Comparison of ENCODE assay signal across 21 cellular contexts in the genomic region with DNA sequence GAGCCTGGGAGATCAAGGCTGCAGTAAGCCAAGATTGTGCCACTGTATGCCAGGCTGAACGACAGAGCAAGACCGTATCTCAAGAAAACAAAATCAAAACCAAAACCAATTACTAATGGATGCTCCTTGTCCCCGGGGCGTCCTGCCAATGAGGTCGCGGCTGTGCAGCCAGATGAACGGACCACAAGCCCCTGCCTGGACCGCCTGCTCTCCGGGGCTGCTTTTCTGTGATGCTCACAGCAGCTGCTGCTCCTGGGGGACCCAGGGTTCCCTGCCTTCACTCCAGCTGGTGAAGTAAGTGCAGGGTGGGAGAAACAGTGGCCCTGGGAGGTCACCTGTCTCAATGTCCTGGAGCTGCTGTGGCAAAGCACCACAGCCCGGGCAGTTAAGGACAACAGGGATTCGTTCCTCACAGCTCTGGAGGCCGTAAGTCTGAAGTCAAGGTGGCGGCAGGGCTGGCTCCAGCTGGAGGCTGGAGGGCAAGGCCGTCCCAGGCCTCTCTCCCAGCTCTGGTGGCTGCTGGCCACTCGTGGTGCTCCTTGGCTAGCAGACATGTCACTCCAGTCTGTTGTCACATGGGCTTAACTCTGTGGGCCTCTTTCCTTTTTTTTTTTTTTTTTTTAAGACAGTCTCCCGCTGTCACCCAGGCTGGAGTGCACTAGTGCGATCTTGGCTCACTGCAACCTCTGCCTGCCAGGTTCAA. TPM values are rescaled to one million over a fixed set of nuclear protein-coding genes. Genes with fewer than 3 reads are reported as not detected.
"Had no signal": no experiment of that assay in that cellular context is flagged by ENCODE, and none has a peak within 500 bp of the region (broad histone marks: within the 10 kb centered on the region; RNA-seq: fewer than 3 reads in every experiment).

No MANE protein-coding gene starts in this region.

- H3K27me3 Mint-ChIP-seq: activated naive CD8-positive, alpha-beta T cell treated with anti-CD3 and anti-CD28 coated beads, Interleukin-2, amount 10 ng/mL, durations not matched to agents 7 days and 5 days; naive thymus-derived CD8-positive, alpha-beta T cell; type B pancreatic cell had no signal

- H3K9me3 Mint-ChIP-seq: activated naive CD4-positive, alpha-beta T cell treated with anti-CD3 and anti-CD28 coated beads for 36 hours; activated T-cell treated with anti-CD3 and anti-CD28 coated beads, Interleukin-2, amount 50 U/mL, for 4 hours; activated T-helper 2 cell treated with anti-CD3 and anti-CD28 coated beads, Interferon-gamma antibody, Interleukin-2, Interleukin-4, amounts not matched to agents 10 μg/mL and 5 μg/mL and 100 μg/mL, durations not matched to agents 14 hours and 24 hours and 36 hours; naive thymus-derived CD8-positive, alpha-beta T cell; neural progenitor cell; type B pancreatic cell had no signal

- ATAC-seq: activated T-cell treated with anti-CD3 and anti-CD28 coated beads, Interleukin-2, amount 50 U/mL, for 4 hours; gastroesophageal sphincter; heart left ventricle; lower lobe of right lung; naive thymus-derived CD8-positive, alpha-beta T cell had no signal

- H3K27ac ChIP-seq: epithelial cell of prostate, gastroesophageal sphincter, heart left ventricle, lower lobe of right lung, neural progenitor cell, spleen, testis, vagina had no signal

- H3K9me3 ChIP-seq: gastroesophageal sphincter, heart left ventricle, lower lobe of right lung, spleen, testis, vagina had no signal

- H2AFZ ChIP-seq: neural progenitor cell had no signal

- H3K4me2 ChIP-seq: neural progenitor cell had no signal

- DNase-seq: activated CD4-positive, alpha-beta T cell treated with anti-CD3 and anti-CD28 coated beads for 4 hours; activated CD4-positive, alpha-beta T cell treated with anti-CD3 and anti-CD28 coated beads, Interleukin-2, amount 50 U/mL, for 48 hours; activated CD4-positive, CD25-positive, alpha-beta regulatory T cell; activated CD8-positive, alpha-beta memory T cell treated with anti-CD3 and anti-CD28 coated beads, Interleukin-2, amount 50 U/mL, for 48 hours; activated naive CD4-positive, alpha-beta T cell treated with anti-CD3 and anti-CD28 coated beads for 36 hours; activated naive CD8-positive, alpha-beta T cell treated with anti-CD3 and anti-CD28 coated beads, Interleukin-2, amount 10 ng/mL, durations not matched to agents 7 days and 5 days; activated T-cell treated with anti-CD3 and anti-CD28 coated beads, Interleukin-2, amount 50 U/mL, for 4 hours; heart left ventricle; lower lobe of right lung; naive thymus-derived CD8-positive, alpha-beta T cell; spleen; stimulated activated CD4-positive, alpha-beta T cell treated with anti-CD3 and anti-CD28 coated beads, Interleukin-4, amount 100 ng/mL, for 1 hour; stimulated activated naive CD4-positive, alpha-beta T cell; testis had no signal

- H3K4me1 Mint-ChIP-seq: neural progenitor cell had no signal

- H3K9ac ChIP-seq: neural progenitor cell had no signal

- H3K4me3 ChIP-seq: gastroesophageal sphincter, heart left ventricle, lower lobe of right lung, neural progenitor cell, spleen, testis, vagina had no signal

- H3K36me3 ChIP-seq: neural progenitor cell had no signal

- H3K27ac Mint-ChIP-seq: activated naive CD4-positive, alpha-beta T cell treated with anti-CD3 and anti-CD28 coated beads for 36 hours; activated naive CD8-positive, alpha-beta T cell treated with anti-CD3 and anti-CD28 coated beads, Interleukin-2, amount 10 ng/mL, durations not matched to agents 7 days and 5 days; activated T-helper 2 cell treated with anti-CD3 and anti-CD28 coated beads, Interferon-gamma antibody, Interleukin-2, Interleukin-4, amounts not matched to agents 10 μg/mL and 5 μg/mL and 100 μg/mL, durations not matched to agents 14 hours and 24 hours and 36 hours; neural progenitor cell; type B pancreatic cell had no signal

- H3K27me3 ChIP-seq: gastroesophageal sphincter, heart left ventricle, neural progenitor cell, spleen, testis, vagina had no signal

- H3K4me3 Mint-ChIP-seq: activated naive CD4-positive, alpha-beta T cell treated with anti-CD3 and anti-CD28 coated beads for 36 hours; activated naive CD8-positive, alpha-beta T cell treated with anti-CD3 and anti-CD28 coated beads, Interleukin-2, amount 10 ng/mL, durations not matched to agents 7 days and 5 days; activated T-cell treated with anti-CD3 and anti-CD28 coated beads, Interleukin-2, amount 50 U/mL, for 4 hours; naive thymus-derived CD8-positive, alpha-beta T cell; neural progenitor cell; type B pancreatic cell had no signal

- H3K4me1 ChIP-seq: gastroesophageal sphincter, heart left ventricle, lower lobe of right lung, neural progenitor cell had no signal

RNA-seq across cellular contexts. Expression of gene CERS1, which starts 13.1 kb away (rescaled TPM):
- total RNA-seq: activated naive CD4-positive, alpha-beta T cell treated with anti-CD3 and anti-CD28 coated beads for 36 hours; activated naive CD8-positive, alpha-beta T cell treated with anti-CD3 and anti-CD28 coated beads, Interleukin-2, amount 10 ng/mL, durations not matched to agents 7 days and 5 days; lower lobe of right lung; naive thymus-derived CD8-positive, alpha-beta T cell; T-helper 1 cell treated with Interleukin-12 subunit alpha and Interleukin-12 subunit beta and Interleukin-4 antibody, amounts not matched to agents 30 ng/mL and 1 ng/mL, for 36 hours had no signal
- polyA plus RNA-seq: naive thymus-derived CD8-positive, alpha-beta T cell had no signal

RNA-seq across cellular contexts. Expression of gene HOMER3, which starts 31.9 kb away (rescaled TPM):
- total RNA-seq: activated naive CD4-positive, alpha-beta T cell treated with anti-CD3 and anti-CD28 coated beads for 36 hours had no signal
- polyA plus RNA-seq: naive thymus-derived CD8-positive, alpha-beta T cell had no signal
